In the genomic region with DNA sequence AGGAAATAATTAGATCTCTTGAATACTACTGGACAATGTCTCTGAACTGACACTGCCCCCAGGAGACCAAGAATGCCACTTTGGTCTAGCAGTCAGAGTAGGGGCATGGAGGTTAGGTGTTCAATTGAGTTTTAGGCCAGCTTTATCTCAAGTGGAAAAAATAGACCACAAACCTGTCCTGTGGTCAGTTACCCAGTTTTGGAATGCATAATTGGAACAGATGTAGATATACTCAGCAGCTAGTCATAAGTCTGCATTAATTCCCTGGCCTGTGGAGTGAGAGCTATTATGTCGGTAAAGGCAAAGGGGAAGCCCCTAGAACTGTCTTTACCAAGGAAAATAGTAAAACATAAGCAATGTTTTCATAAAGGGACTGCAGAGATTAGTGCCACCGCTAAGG, we compare ENCODE assay signal across 25 cellular contexts.
"Had no signal": no experiment of that assay in that cellular context is flagged by ENCODE, and none has a peak within 500 bp of the region (broad histone marks: within the 10 kb centered on the region; RNA-seq: fewer than 3 reads in every experiment).

No MANE protein-coding gene starts in this region.

- H3K4me1 ChIP-seq: adrenal gland, ascending aorta, right lobe of liver, upper lobe of left lung had no signal

- ATAC-seq: activated T-cell treated with anti-CD3 and anti-CD28 coated beads, Interleukin-2, amount 50 U/mL, for 4 hours; left cardiac atrium; right lobe of liver; stimulated activated naive CD8-positive, alpha-beta T cell treated with anti-CD3 and anti-CD28 coated beads, Interleukin-15, Interleukin-2, amounts not matched to agents 100 U/mL and 50 U/mL, for 24 hours had no signal

- H3K4me3 ChIP-seq: adrenal gland, ascending aorta, cardiac muscle cell, ovary, right lobe of liver, upper lobe of left lung had no signal

- DNase-seq: activated B cell treated with CpG ODN at 0.5 μM for 24 hours; activated CD4-positive, alpha-beta T cell treated with anti-CD3 and anti-CD28 coated beads for 4 hours; activated CD4-positive, alpha-beta T cell treated with anti-CD3 and anti-CD28 coated beads, Interleukin-2, amount 50 U/mL, for 48 hours; activated CD8-positive, alpha-beta memory T cell treated with anti-CD3 and anti-CD28 coated beads, Interleukin-2, amount 50 U/mL, for 48 hours; activated naive CD4-positive, alpha-beta T cell; activated T-cell treated with anti-CD3 and anti-CD28 coated beads, Interleukin-2, amount 50 U/mL, for 4 hours; adrenal gland; erythroblast; hippocampal formation; left cardiac atrium; ovary; right lobe of liver; small intestine; stimulated activated naive CD8-positive, alpha-beta T cell treated with anti-CD3 and anti-CD28 coated beads, Interleukin-15, Interleukin-2, amounts not matched to agents 100 U/mL and 50 U/mL, for 24 hours; upper lobe of left lung had no signal

- H3K27me3 Mint-ChIP-seq: activated B cell treated with CpG ODN at 0.5 μM for 24 hours; activated naive CD8-positive, alpha-beta T cell; memory B cell had no signal

- H3K9me3 ChIP-seq: adrenal gland, ascending aorta, neutrophil, ovary, right lobe of liver, upper lobe of left lung had no signal

- H3K36me3 ChIP-seq: adrenal gland, ascending aorta, cardiac muscle cell, neutrophil, ovary, right lobe of liver, upper lobe of left lung had no signal

- H3K9me3 Mint-ChIP-seq: activated B cell treated with CpG ODN at 0.5 μM for 24 hours; activated T-cell treated with anti-CD3 and anti-CD28 coated beads, Interleukin-2, amount 50 U/mL, for 4 hours; activated T-helper 2 cell treated with anti-CD3 and anti-CD28 coated beads, Interferon-gamma antibody, Interleukin-2, Interleukin-4, amounts not matched to agents 10 μg/mL and 5 μg/mL and 100 μg/mL, durations not matched to agents 14 hours and 24 hours and 36 hours; memory B cell; T-helper 1 cell treated with Interleukin-12 subunit alpha and Interleukin-12 subunit beta and Interleukin-4 antibody, amounts not matched to agents 30 μg/mL and 1 μg/mL, for 36 hours had no signal

- H3K27ac ChIP-seq: adrenal gland, ascending aorta, cardiac muscle cell, neutrophil, ovary, right lobe of liver, upper lobe of left lung had no signal

- H3K36me3 Mint-ChIP-seq: activated naive CD8-positive, alpha-beta T cell; memory B cell had no signal

- H3K27ac Mint-ChIP-seq: activated B cell treated with CpG ODN at 0.5 μM for 24 hours; activated naive CD8-positive, alpha-beta T cell; activated T-helper 2 cell treated with anti-CD3 and anti-CD28 coated beads, Interferon-gamma antibody, Interleukin-2, Interleukin-4, amounts not matched to agents 10 μg/mL and 5 μg/mL and 100 μg/mL, durations not matched to agents 14 hours and 24 hours and 36 hours; memory B cell; nephron; T-helper 1 cell treated with Interleukin-12 subunit alpha and Interleukin-12 subunit beta and Interleukin-4 antibody, amounts not matched to agents 30 μg/mL and 1 μg/mL, for 36 hours had no signal

- H3K27me3 ChIP-seq: adrenal gland, ascending aorta, cardiac muscle cell, neutrophil, ovary, right lobe of liver, upper lobe of left lung had no signal

- FAIRE-seq: endometrium, frontal cortex, small intestine had no signal

- H3K4me1 Mint-ChIP-seq: activated B cell treated with CpG ODN at 0.5 μM for 24 hours, memory B cell, nephron had no signal

- H3K4me3 Mint-ChIP-seq: activated B cell treated with CpG ODN at 0.5 μM for 24 hours; activated naive CD8-positive, alpha-beta T cell; activated T-cell treated with anti-CD3 and anti-CD28 coated beads, Interleukin-2, amount 50 U/mL, for 4 hours; memory B cell; nephron; T-helper 1 cell treated with Interleukin-12 subunit alpha and Interleukin-12 subunit beta and Interleukin-4 antibody, amounts not matched to agents 30 μg/mL and 1 μg/mL, for 36 hours had no signal
